8 cellular contexts compared by ENCODE assay signal in the genomic region with DNA sequence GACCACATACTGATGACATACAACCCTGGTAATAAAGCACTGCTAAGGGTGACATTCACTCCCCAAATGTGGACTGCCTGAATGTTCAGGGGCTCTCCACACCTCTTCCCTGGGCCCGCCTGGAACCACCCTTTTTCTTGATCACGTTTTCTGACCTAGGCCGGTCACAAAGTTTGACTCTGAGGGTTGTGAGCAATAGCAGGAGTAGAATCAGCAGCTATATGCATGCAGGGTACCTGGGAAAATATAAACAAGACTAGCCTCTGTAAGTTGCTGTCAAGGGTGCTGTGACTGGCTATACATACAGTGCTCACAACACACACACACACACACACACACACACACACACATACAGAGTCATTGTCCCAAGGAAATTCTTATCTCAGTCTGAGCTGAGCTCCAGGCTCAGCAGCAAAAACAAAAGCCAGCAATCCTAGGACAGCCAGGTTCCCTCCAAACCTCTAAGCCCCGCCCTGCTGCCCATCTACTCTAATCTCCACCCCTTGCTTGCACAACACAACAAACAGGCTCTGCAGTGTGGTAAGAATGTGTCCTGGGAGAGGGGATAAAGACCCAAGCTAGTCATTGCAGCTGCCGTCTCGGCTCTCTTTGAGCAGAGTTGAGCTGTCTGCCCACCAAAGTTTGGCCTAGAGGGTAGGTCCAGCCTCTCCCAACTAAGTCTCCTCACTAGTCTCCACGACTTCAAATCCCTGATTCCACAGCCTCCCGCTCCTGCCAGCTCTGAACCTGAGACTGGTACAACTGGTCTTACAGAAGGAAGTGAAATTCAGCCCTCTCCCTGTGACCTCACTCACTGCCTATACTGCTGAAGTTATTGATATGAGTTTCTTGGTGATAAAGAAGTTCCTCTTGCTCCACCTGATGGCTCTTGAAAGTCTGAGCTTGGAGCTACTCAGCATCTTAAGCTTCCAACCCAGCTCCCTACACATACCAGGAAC. TPM values are rescaled to one million over a fixed set of nuclear protein-coding genes. Genes with fewer than 3 reads are reported as not detected.
A peak's percentile ranks its signal among the peaks of the same experiment; 100 is the strongest.
DNase-seq lines count a peak whose midpoint lies in the region; ATAC-seq and TF ChIP-seq lines count a peak whose summit lies in the region.

No MANE protein-coding gene starts in this region.

- peaks cover 71% of the 10 kb centered on the region for H3K4me1 Mint-ChIP-seq in activated B cell treated with CpG ODN at 0.5 μM for 24 hours

- H3K4me3 Mint-ChIP-seq in activated B cell treated with CpG ODN at 0.5 μM for 24 hours, result peak overlapping the region; percentile 94

- POLR2A ChIA-PET in activated B cell treated with CpG ODN at 0.5 μM for 24 hours (lab: Charles Lee), result interaction anchor here (0.6 to 23.5 kb wide), 28 partner anchors 10 to 800 kb away, joined by 3 to 1329 read pairs (median 6); a partner anchor contains a TSS

- peaks cover 60% of the 10 kb centered on the region in 2 donors for H3K4me1 ChIP-seq in gastrocnemius medialis

- no peaks in the 10 kb centered on the region for H3K27me3 ChIP-seq in GM06990 (replicated peaks; ENCODE audit: control insufficient read depth, insufficient read depth, low read length)
- H3K27me3 ChIP-seq in gastrocnemius medialis, result no peaks in the 10 kb centered on the region

- in situ Hi-C loops in gastrocnemius medialis (cut with MboI; ENCODE audit: low sequenced_read_pairs in 4 of 4), result loop anchor here in 1 of 4 donors (10.0 kb wide), 1 partner anchor 62 kb away; no protein-coding TSS in a partner anchor

- no peaks in the 10 kb centered on the region for H3K9me3 ChIP-seq in gastrocnemius medialis

- DNase-seq in GM06990 (ENCODE audit: extremely low read depth, insufficient read length), result peak; percentile 73
- DNase-seq in Kasumi-1 (lab: John Stamatoyannopoulos, UW), result peak; percentile 28 to 30
- peak; percentile 54 for DNase-seq in activated B cell treated with CpG ODN at 0.5 μM for 24 hours
- peak; percentile 71 for DNase-seq in left cardiac atrium
- peak; percentile 50 to 80 for DNase-seq in gastrocnemius medialis
- no peak for DNase-seq in LoVo (ENCODE audit: low spot score)
- no peak for DNase-seq in dedifferentiated amniotic fluid mesenchymal stem cell (ENCODE audit: extremely low spot score)

- H3K4me3 ChIP-seq in GM06990 (replicated peaks; ENCODE audit: low read depth, low read length), result peak overlapping the region; percentile 84
- H3K4me3 ChIP-seq in gastrocnemius medialis, result no peak overlapping the region

- peak overlapping the region; percentile 54 to 99 (median 94) for H3K27ac ChIP-seq in gastrocnemius medialis

- no peaks in the 10 kb centered on the region for H3K9me3 Mint-ChIP-seq in activated B cell treated with CpG ODN at 0.5 μM for 24 hours

- CTCF ChIA-PET in activated B cell treated with CpG ODN at 0.5 μM for 24 hours (lab: Charles Lee), result interaction anchor here (0.7 to 16.6 kb wide), 29 partner anchors 8 to 202 kb away, joined by 3 to 519 read pairs (median 5); a partner anchor contains a TSS

- ATAC-seq in GM21390 (IDR thresholded peaks at IDR 0.05; ENCODE audit: unreplicated experiment) (peak; percentile 42), activated B cell treated with CpG ODN at 0.5 μM for 24 hours (ENCODE audit: low read depth) (peak; percentile 42), left cardiac atrium (peak in 1 of 2 donors; percentile 5), gastrocnemius medialis (no peak)

- peaks cover 58% of the 10 kb centered on the region for H3K36me3 Mint-ChIP-seq in activated B cell treated with CpG ODN at 0.5 μM for 24 hours (ENCODE audit: low read depth)

- intact Hi-C loops in activated B cell treated with CpG ODN at 0.5 μM for 24 hours (cut with micrococcal nuclease) (loop anchor here (1.0 to 5.0 kb wide), 11 partner anchors 14 to 324 kb away; a partner anchor contains a TSS), left cardiac atrium (cut with DNase I) (loop anchor here (5.0 to 10.0 kb wide), 2 partner anchors 58 to 59 kb away; a partner anchor contains a TSS), gastrocnemius medialis (cut with DNase I; ENCODE audit: low total_unique reads) (loop anchor here (10.0 kb wide), 3 partner anchors 172 to 848 kb away; a partner anchor contains a TSS)

- TF ChIP-seq POLR2A in gastrocnemius medialis (IDR thresholded peaks at IDR 0.05), result peak; percentile 48 to 56

- H3K27me3 Mint-ChIP-seq in activated B cell treated with CpG ODN at 0.5 μM for 24 hours, result no peaks in the 10 kb centered on the region

- peak overlapping the region; percentile 92 for H3K27ac Mint-ChIP-seq in activated B cell treated with CpG ODN at 0.5 μM for 24 hours

- peaks cover 5% of the 10 kb centered on the region for H3K36me3 ChIP-seq in GM06990 (ENCODE audit: control insufficient read depth, insufficient read depth, low read length)
- no peaks in the 10 kb centered on the region for H3K36me3 ChIP-seq in gastrocnemius medialis

- TF ChIP-seq CTCF in GM06990 (IDR thresholded peaks at IDR 0.05; ENCODE audit: insufficient read depth, low read length, poor library complexity, severe bottlenecking), result peak; percentile 48
- no peak for TF ChIP-seq CTCF in activated B cell treated with CpG ODN at 0.5 μM for 24 hours (IDR thresholded peaks at IDR 0.05)
- TF ChIP-seq CTCF in gastrocnemius medialis (IDR thresholded peaks at IDR 0.05 in 4 of 5, conservative IDR thresholded peaks at IDR 0.05 in 1 of 5), result no peak

RNA-seq across cellular contexts. Expression of a gene that starts 2.2 kb away (rescaled TPM):
- 353 and 376 TPM in 2 replicates for total RNA-seq in activated B cell treated with CpG ODN at 0.5 μM for 24 hours
- total RNA-seq in left cardiac atrium, result 1 to 10 TPM; 1.9 to 5.0 TPM
- 10 to 100 TPM in 1 of 4 donors, 1 to 10 TPM in 2, under 1 TPM in 1; 0.82 to 11.6 (median 3.2) TPM for total RNA-seq in gastrocnemius medialis

RNA-seq across cellular contexts. Expression of a gene that starts 54.4 kb away (rescaled TPM):
- total RNA-seq in activated B cell treated with CpG ODN at 0.5 μM for 24 hours (3.9 and 4.2 TPM in 2 replicates), left cardiac atrium (1 to 10 TPM in 1 of 2 donors, under 1 TPM in 1; 0.71 to 1.3 TPM), gastrocnemius medialis (1 to 10 TPM in 1 of 4 donors, under 1 TPM in 1, not detected in 2; 0.51 to 1.8 TPM)

Comparison
In these comparisons a context has a peak if more than half of its experiments do, and no peak if none do; other contexts are left out.
1. DNase-seq: peak in GM06990 (single experiment), Kasumi-1 (2 of 2), activated B cell treated with CpG ODN at 0.5 μM for 24 hours (single experiment), left cardiac atrium (single experiment) and gastrocnemius medialis (2 of 2); none in LoVo (single experiment) and dedifferentiated amniotic fluid mesenchymal stem cell (single experiment).
2. ATAC-seq: peak in GM21390 (single experiment) and activated B cell treated with CpG ODN at 0.5 μM for 24 hours (single experiment); none in gastrocnemius medialis (0 of 2).
3. RNA of a gene that starts 2.2 kb away (total RNA-seq): 353 to 376 TPM in activated B cell treated with CpG ODN at 0.5 μM for 24 hours; 1.9 to 5.0 TPM in left cardiac atrium and 0.82 to 11.6 TPM in gastrocnemius medialis; every median in the first group is over 10 times any median in the second.